In genomic region chr12:6567112-6567680, GRCh38 we compare ENCODE assay signal across 8 cellular contexts. TPM values are rescaled to one million over a fixed set of nuclear protein-coding genes. Genes with fewer than 3 reads are reported as not detected.
DNase-seq lines count a peak whose midpoint lies in the region; ATAC-seq and TF ChIP-seq lines count a peak whose summit lies in the region.

No MANE protein-coding gene starts in this region.

- H2AFZ ChIP-seq in GM23338, result peak overlapping the region; percentile 84; the same call in 1 of the 2 replicates

- H3K27me3 ChIP-seq in GM23338 (ENCODE audit: insufficient read depth), result no peaks in the 10 kb centered on the region
- H3K27me3 ChIP-seq in SJSA1 (replicated peaks), result no peaks in the 10 kb centered on the region
- H3K27me3 ChIP-seq in skeletal muscle tissue (ENCODE audit: control insufficient read depth in 3 of 3, insufficient read depth in 3 of 3, low read length in 3 of 3), result no peaks in the 10 kb centered on the region

- H3K4me3 Mint-ChIP-seq in GM23338, result peak overlapping the region; percentile 99

- peaks cover 90% of the 10 kb centered on the region for H3K36me3 Mint-ChIP-seq in GM23338 (ENCODE audit: low read depth)

- no peak for DNase-seq in GM23338 (ENCODE audit: low spot score)
- peak in 1 of 2 experiments; percentile 31 for DNase-seq in SJSA1 (ENCODE audit: low read depth in 1 of 2, low spot score in 2 of 2)
- DNase-seq in fibroblast of pulmonary artery (ENCODE audit: low read depth), result peak; percentile 10
- no peak for DNase-seq in NCI-H2081 treated with DMSO at 0.1 percent for 48 hours (lab: John Stamatoyannopoulos, UW)
- DNase-seq in activated gamma-delta T cell treated with Interleukin-2 at 50 U/mL for 16 hours, result no peak
- no peak for DNase-seq in DMS 273 (lab: John Stamatoyannopoulos, UW; ENCODE audit: unreplicated experiment)

- peaks cover 28% of the 10 kb centered on the region for H3K79me2 ChIP-seq in GM23338 (replicated peaks; ENCODE audit: insufficient read depth)

- no peak for TF ChIP-seq CTCF in GM23338 (conservative IDR thresholded peaks at IDR 0.05; ENCODE audit: low read depth in 2 of 2)
- TF ChIP-seq CTCF in fibroblast of pulmonary artery (IDR thresholded peaks at IDR 0.05; ENCODE audit: low read length, missing control alignments), result no peak

- H3K9ac ChIP-seq in skeletal muscle tissue (ENCODE audit: low read depth in 1 of 3, low read length in 3 of 3), result peak overlapping the region; percentile 94 to 96 (median 95)

- H3K4me3 ChIP-seq in GM23338, result peak overlapping the region; percentile 78
- H3K4me3 ChIP-seq in SJSA1, result peak overlapping the region; percentile 60
- peak overlapping the region; percentile 82 for H3K4me3 ChIP-seq in fibroblast of pulmonary artery (replicated peaks; ENCODE audit: low read depth, low read length)
- H3K4me3 ChIP-seq in skeletal muscle tissue (ENCODE audit: low read length in 3 of 3), result peak overlapping the region; percentile 84 to 96 (median 90)

- peak overlapping the region; percentile 99 for H3K27ac Mint-ChIP-seq in GM23338

- peaks cover 61% of the 10 kb centered on the region for H3F3A ChIP-seq in GM23338 (replicated peaks; ENCODE audit: low read depth)

- peak overlapping the region; percentile 65; the same call in 1 of the 2 replicates for H3K27ac ChIP-seq in GM23338 (ENCODE audit: low read depth)
- H3K27ac ChIP-seq in SJSA1, result no peak overlapping the region
- peak overlapping the region; percentile 85 for H3K27ac ChIP-seq in skeletal muscle tissue (ENCODE audit: low read depth, low read length)

- peaks cover 19% of the 10 kb centered on the region for H3K27me3 Mint-ChIP-seq in GM23338 (ENCODE audit: insufficient read depth, low read depth, poor library complexity)

- H3K4me1 ChIP-seq in GM23338 (ENCODE audit: insufficient read depth) (peaks cover 20% of the 10 kb centered on the region), SJSA1 (replicated peaks) (peaks cover 16% of the 10 kb centered on the region), skeletal muscle tissue (ENCODE audit: control insufficient read depth in 3 of 3, insufficient read depth in 3 of 3, low read length in 3 of 3) (peaks cover 10 to 18% (median 11%) of the 10 kb centered on the region in 3 donors)

- no peaks in the 10 kb centered on the region for H3K9me3 Mint-ChIP-seq in GM23338

- ATAC-seq in GM23338, result no peak
- ATAC-seq in GM18505 (IDR thresholded peaks at IDR 0.05; ENCODE audit: unreplicated experiment), result no peak

- H3K4me2 ChIP-seq in GM23338, result peak overlapping the region; percentile 86

- peaks cover 18% of the 10 kb centered on the region for H3K4me1 Mint-ChIP-seq in GM23338

- H3K9me2 ChIP-seq in GM23338 (ENCODE audit: insufficient read depth), result no peaks in the 10 kb centered on the region

- H3K9me3 ChIP-seq in SJSA1 (replicated peaks), result no peaks in the 10 kb centered on the region
- H3K9me3 ChIP-seq in skeletal muscle tissue (ENCODE audit: control insufficient read depth in 3 of 3, low read length in 3 of 3), result no peaks in the 10 kb centered on the region

- peaks cover 57% of the 10 kb centered on the region for H3K36me3 ChIP-seq in GM23338 (ENCODE audit: insufficient read depth)
- H3K36me3 ChIP-seq in SJSA1, result peaks cover 92% of the 10 kb centered on the region
- H3K36me3 ChIP-seq in skeletal muscle tissue (ENCODE audit: control insufficient read depth in 3 of 3, insufficient read depth in 3 of 3, low read length in 3 of 3), result peaks cover 40 to 59% (median 46%) of the 10 kb centered on the region in 3 donors

- no peak for TF ChIP-seq POLR2A in GM18505 (IDR thresholded peaks at IDR 0.05; ENCODE audit: borderline replicate concordance, extremely low read depth, insufficient read depth, insufficient read length)

- peaks cover 23% of the 10 kb centered on the region for H4K20me1 ChIP-seq in GM23338 (replicated peaks; ENCODE audit: insufficient read depth)

TF ChIP-seq in GM23338, 12 proteins besides CTCF, POLR2A, EP300 and RAD21:
- TF ChIP-seq ZNF462 (CRISPR knock-in tag; IDR thresholded peaks at IDR 0.05) (no peak), EZH2 (IDR thresholded peaks at IDR 0.05; ENCODE audit: low read depth, unreplicated experiment) (no peak), POLR2AphosphoS5 (IDR thresholded peaks at IDR 0.05; ENCODE audit: low read depth) (no peak), NANOG (IDR thresholded peaks at IDR 0.05; ENCODE audit: borderline replicate concordance) (no peak)

RNA-seq across cellular contexts. Expression of gene NOP2, which starts 0.9 kb away (rescaled TPM):
- 67.2 and 67.9 TPM in 2 replicates for total RNA-seq in GM23338 (2014; rRNA removed; shearing (Covaris generic))
- 63.3 and 63.4 TPM in 2 replicates for polyA plus RNA-seq in GM23338 (2016; fragmentation: Nextera tagmentation; extraction: Ambion mirVana)
- total RNA-seq in SJSA1 (2014; rRNA removed; shearing (Covaris generic)), result 48.3 and 76.6 TPM in 2 replicates
- 6.3 TPM for total RNA-seq in skeletal muscle tissue

RNA-seq across cellular contexts. Expression of gene IFFO1, which starts 11.4 kb away (rescaled TPM):
- total RNA-seq in GM23338 (2014; rRNA removed; shearing (Covaris generic)), result 8.8 and 12.9 TPM in 2 replicates
- polyA plus RNA-seq in GM23338 (2016; fragmentation: Nextera tagmentation; extraction: Ambion mirVana), result 8.9 and 11.2 TPM in 2 replicates
- total RNA-seq in SJSA1 (2014; rRNA removed; shearing (Covaris generic)), result 12.1 and 14.9 TPM in 2 replicates
- 8.9 TPM for total RNA-seq in skeletal muscle tissue

RNA-seq across cellular contexts. Expression of gene GAPDH, which starts 32.9 kb away (rescaled TPM):
- 5,269 and 5,853 TPM in 2 replicates for total RNA-seq in GM23338 (2014; rRNA removed; shearing (Covaris generic))
- polyA plus RNA-seq in GM23338 (2016; fragmentation: Nextera tagmentation; extraction: Ambion mirVana), result 6,140 and 6,219 TPM in 2 replicates
- total RNA-seq in SJSA1 (2014; rRNA removed; shearing (Covaris generic)), result 5,440 and 7,155 TPM in 2 replicates
- 5,507 TPM for total RNA-seq in skeletal muscle tissue

RNA-seq across cellular contexts. Expression of gene CHD4, which starts 40.0 kb away (rescaled TPM):
- total RNA-seq in GM23338 (2014; rRNA removed; shearing (Covaris generic)), result 301 and 351 TPM in 2 replicates
- polyA plus RNA-seq in GM23338 (2016; fragmentation: Nextera tagmentation; extraction: Ambion mirVana), result 317 and 370 TPM in 2 replicates
- total RNA-seq in SJSA1 (2014; rRNA removed; shearing (Covaris generic)), result 178 and 180 TPM in 2 replicates
- total RNA-seq in skeletal muscle tissue, result 211 TPM
